ENCODE assay signal across 1 cellular context in genomic region chr6:74467533-74468215, GRCh38.
TF ChIP-seq lines count a peak whose summit lies in the region.

No MANE protein-coding gene starts in this region.

TF ChIP-seq in GM12878, 131 proteins besides CTCF, POLR2A, EP300 and RAD21 (continued from another document):
- no peak for TF ChIP-seq MAX (IDR thresholded peaks at IDR 0.05; ENCODE audit: low read depth, low read length)
